ENCODE assay signal across 9 cellular contexts in the genomic region with DNA sequence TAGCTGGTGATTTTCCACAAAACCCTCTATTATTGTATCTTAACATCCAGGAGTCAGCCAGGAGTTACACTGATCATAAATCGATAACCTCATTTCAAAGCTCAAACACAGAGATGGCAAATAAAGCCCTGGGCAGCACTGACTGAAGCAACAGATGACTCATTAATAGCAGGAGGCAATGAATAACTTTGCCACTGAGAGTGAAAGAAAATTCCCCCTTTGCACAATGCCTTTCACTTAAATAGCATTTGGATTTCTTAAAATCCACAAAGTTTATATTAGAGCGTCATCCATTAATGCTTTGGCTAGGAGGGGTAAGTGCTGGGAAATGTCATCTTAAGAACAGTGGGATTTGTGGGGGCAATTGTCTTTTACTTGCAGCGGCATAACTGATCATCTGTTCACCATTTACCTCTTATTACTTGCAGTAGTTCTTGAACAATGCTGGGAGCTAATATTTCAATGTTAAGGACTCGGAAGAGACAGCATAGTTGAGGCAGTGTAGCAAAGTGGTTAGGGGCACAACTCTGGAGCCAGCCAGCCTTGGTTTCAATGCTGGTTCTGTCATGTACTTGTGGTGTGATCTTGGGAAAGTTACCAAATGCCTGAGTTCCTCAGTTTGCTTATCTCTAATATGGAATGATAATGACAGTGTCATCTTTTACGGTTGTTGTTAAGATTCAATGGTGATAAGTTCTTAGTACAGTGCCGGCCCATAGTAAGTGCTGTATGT.
DNase-seq lines count a peak whose midpoint lies in the region; TF ChIP-seq lines count a peak whose summit lies in the region.
"Had no signal": no experiment of that assay in that cellular context is flagged by ENCODE, and none has a peak within 500 bp of the region (broad histone marks: within the 10 kb centered on the region; RNA-seq: fewer than 3 reads in every experiment).

No MANE protein-coding gene starts in this region.

- H3K27me3 ChIP-seq in adipocyte (replicated peaks; ENCODE audit: control insufficient read depth, insufficient read depth, low read length), result no peaks in the 10 kb centered on the region
- no peaks in the 10 kb centered on the region for H3K27me3 ChIP-seq in liver (ENCODE audit: control insufficient read depth in 4 of 4, insufficient read depth in 4 of 4, low read length in 3 of 4)

- peak; percentile 61 to 63 for TF ChIP-seq RAD21 in liver (IDR thresholded peaks at IDR 0.05)

- no peaks in the 10 kb centered on the region for H3K9me3 Mint-ChIP-seq in endothelial cell (ENCODE audit: unreplicated experiment)

- peak; percentile 85 for DNase-seq in AG10803 (ENCODE audit: low read depth)
- peak; percentile 38 for DNase-seq in HFF-Myc (ENCODE audit: extremely low read depth, low read depth)
- peak; percentile 78 for DNase-seq in adipocyte (ENCODE audit: low read depth)
- DNase-seq in endothelial cell (ENCODE audit: low spot score), result no peak
- DNase-seq in DMS 273 (lab: John Stamatoyannopoulos, UW; ENCODE audit: unreplicated experiment), result no peak
- no peak for DNase-seq in ureter (ENCODE audit: low spot score)
- no peak for DNase-seq in NCI-H2029 treated with DMSO at 0.1 percent for 48 hours (lab: John Stamatoyannopoulos, UW)

- H3K36me3 ChIP-seq in adipocyte (ENCODE audit: control insufficient read depth, insufficient read depth, low read length, severe bottlenecking), result no peaks in the 10 kb centered on the region
- no peaks in the 10 kb centered on the region for H3K36me3 ChIP-seq in liver (ENCODE audit: control insufficient read depth in 4 of 4, insufficient read depth in 3 of 4, low read depth in 1 of 4, low read length in 3 of 4)

- H3K4me3 Mint-ChIP-seq in endothelial cell (ENCODE audit: unreplicated experiment), result no peak overlapping the region

- peaks cover 2% of the 10 kb centered on the region for H3K27me3 Mint-ChIP-seq in endothelial cell (ENCODE audit: unreplicated experiment)

- peak overlapping the region; percentile 90 to 96 for H3K27ac ChIP-seq in liver (ENCODE audit: low read depth in 1 of 2, low read length in 2 of 2)
- H3K27ac ChIP-seq: parathyroid adenoma had no signal

- H3K4me3 ChIP-seq in AG10803 (ENCODE audit: low read length) (no peak overlapping the region), HFF-Myc (replicated peaks; ENCODE audit: low read depth, low read length) (no peak overlapping the region), adipocyte (ENCODE audit: low read length) (peak overlapping the region; percentile 36), liver (ENCODE audit: low read depth in 1 of 3, low read length in 3 of 3) (peak overlapping the region; percentile 32 to 66 (median 59))

- H3K36me3 Mint-ChIP-seq in endothelial cell (ENCODE audit: low read depth, unreplicated experiment), result no peaks in the 10 kb centered on the region

- H3K9ac ChIP-seq in adipocyte (ENCODE audit: low read length), result peak overlapping the region; percentile 71
- peak overlapping the region; percentile 73 to 92 for H3K9ac ChIP-seq in liver (ENCODE audit: low read depth in 1 of 2, low read length in 2 of 2)
- H3K9ac ChIP-seq: parathyroid adenoma had no signal

- WGBS in liver, result 33% methylated on average over 6 of the region's 6 CpGs

- H3K4me1 ChIP-seq in adipocyte (ENCODE audit: control insufficient read depth, insufficient read depth, low read length), result peaks cover 81% of the 10 kb centered on the region
- peaks cover 11 to 41% (median 31%) of the 10 kb centered on the region in 4 donors for H3K4me1 ChIP-seq in liver (ENCODE audit: control insufficient read depth in 4 of 4, insufficient read depth in 4 of 4, low read length in 3 of 4)

- no peak overlapping the region for H3K27ac Mint-ChIP-seq in endothelial cell (ENCODE audit: unreplicated experiment)

- no peaks in the 10 kb centered on the region for H3K9me3 ChIP-seq in adipocyte (ENCODE audit: control insufficient read depth, low read length)
- H3K9me3 ChIP-seq in liver (ENCODE audit: control insufficient read depth in 4 of 4, low read length in 3 of 4), result no peaks in the 10 kb centered on the region

- no peaks in the 10 kb centered on the region for H3K4me1 Mint-ChIP-seq in endothelial cell (ENCODE audit: unreplicated experiment)

- TF ChIP-seq CTCF in AG10803 (conservative IDR thresholded peaks at IDR 0.05; ENCODE audit: low read length) (no peak), HFF-Myc (IDR thresholded peaks at IDR 0.05; ENCODE audit: low read depth, low read length, missing control alignments) (no peak), liver (IDR thresholded peaks at IDR 0.05; ENCODE audit: low read depth, low read length, missing input control) (no peak), endothelial cell (IDR thresholded peaks at IDR 0.05; ENCODE audit: unreplicated experiment) (no peak)

TF ChIP-seq in liver, 16 proteins besides CTCF, POLR2A, EP300 and RAD21:
- TF ChIP-seq SP1 (IDR thresholded peaks at IDR 0.05), result peak; percentile 89
- TF ChIP-seq YY1 (IDR thresholded peaks at IDR 0.05), result peak; percentile 64
- TF ChIP-seq RXRA (IDR thresholded peaks at IDR 0.05), result peak; percentile 78 to 88
- peak; percentile 47 for TF ChIP-seq FOXA1 (IDR thresholded peaks at IDR 0.05)
- no peak for TF ChIP-seq GABPA (IDR thresholded peaks at IDR 0.05 in 1 of 2, conservative IDR thresholded peaks at IDR 0.05 in 1 of 2)
- peak; percentile 63 for TF ChIP-seq HNF4G (IDR thresholded peaks at IDR 0.05)
- TF ChIP-seq EGR1 (IDR thresholded peaks at IDR 0.05; ENCODE audit: low read depth in 2 of 2), result peak in 1 of 2 donors; percentile 8
- TF ChIP-seq, protein P1, sequence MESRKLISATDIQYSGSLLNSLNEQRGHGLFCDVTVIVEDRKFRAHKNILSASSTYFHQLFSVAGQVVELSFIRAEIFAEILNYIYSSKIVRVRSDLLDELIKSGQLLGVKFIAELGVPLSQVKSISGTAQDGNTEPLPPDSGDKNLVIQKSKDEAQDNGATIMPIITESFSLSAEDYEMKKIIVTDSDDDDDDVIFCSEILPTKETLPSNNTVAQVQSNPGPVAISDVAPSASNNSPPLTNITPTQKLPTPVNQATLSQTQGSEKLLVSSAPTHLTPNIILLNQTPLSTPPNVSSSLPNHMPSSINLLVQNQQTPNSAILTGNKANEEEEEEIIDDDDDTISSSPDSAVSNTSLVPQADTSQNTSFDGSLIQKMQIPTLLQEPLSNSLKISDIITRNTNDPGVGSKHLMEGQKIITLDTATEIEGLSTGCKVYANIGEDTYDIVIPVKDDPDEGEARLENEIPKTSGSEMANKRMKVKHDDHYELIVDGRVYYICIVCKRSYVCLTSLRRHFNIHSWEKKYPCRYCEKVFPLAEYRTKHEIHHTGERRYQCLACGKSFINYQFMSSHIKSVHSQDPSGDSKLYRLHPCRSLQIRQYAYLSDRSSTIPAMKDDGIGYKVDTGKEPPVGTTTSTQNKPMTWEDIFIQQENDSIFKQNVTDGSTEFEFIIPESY (IDR thresholded peaks at IDR 0.05), result peak; percentile 71
- TF ChIP-seq FOXA2 (IDR thresholded peaks at IDR 0.05), result peak; percentile 74
- peak; percentile 99 for TF ChIP-seq JUND (IDR thresholded peaks at IDR 0.05)
- TF ChIP-seq NR2F2 (IDR thresholded peaks at IDR 0.05), result no peak
- TF ChIP-seq HNF4A (conservative IDR thresholded peaks at IDR 0.05), result peak; percentile 90 to 92
- TF ChIP-seq, protein P2, sequence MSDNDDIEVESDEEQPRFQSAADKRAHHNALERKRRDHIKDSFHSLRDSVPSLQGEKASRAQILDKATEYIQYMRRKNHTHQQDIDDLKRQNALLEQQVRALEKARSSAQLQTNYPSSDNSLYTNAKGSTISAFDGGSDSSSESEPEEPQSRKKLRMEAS (IDR thresholded peaks at IDR 0.05), result peak; percentile 33
- TF ChIP-seq, protein P3, sequence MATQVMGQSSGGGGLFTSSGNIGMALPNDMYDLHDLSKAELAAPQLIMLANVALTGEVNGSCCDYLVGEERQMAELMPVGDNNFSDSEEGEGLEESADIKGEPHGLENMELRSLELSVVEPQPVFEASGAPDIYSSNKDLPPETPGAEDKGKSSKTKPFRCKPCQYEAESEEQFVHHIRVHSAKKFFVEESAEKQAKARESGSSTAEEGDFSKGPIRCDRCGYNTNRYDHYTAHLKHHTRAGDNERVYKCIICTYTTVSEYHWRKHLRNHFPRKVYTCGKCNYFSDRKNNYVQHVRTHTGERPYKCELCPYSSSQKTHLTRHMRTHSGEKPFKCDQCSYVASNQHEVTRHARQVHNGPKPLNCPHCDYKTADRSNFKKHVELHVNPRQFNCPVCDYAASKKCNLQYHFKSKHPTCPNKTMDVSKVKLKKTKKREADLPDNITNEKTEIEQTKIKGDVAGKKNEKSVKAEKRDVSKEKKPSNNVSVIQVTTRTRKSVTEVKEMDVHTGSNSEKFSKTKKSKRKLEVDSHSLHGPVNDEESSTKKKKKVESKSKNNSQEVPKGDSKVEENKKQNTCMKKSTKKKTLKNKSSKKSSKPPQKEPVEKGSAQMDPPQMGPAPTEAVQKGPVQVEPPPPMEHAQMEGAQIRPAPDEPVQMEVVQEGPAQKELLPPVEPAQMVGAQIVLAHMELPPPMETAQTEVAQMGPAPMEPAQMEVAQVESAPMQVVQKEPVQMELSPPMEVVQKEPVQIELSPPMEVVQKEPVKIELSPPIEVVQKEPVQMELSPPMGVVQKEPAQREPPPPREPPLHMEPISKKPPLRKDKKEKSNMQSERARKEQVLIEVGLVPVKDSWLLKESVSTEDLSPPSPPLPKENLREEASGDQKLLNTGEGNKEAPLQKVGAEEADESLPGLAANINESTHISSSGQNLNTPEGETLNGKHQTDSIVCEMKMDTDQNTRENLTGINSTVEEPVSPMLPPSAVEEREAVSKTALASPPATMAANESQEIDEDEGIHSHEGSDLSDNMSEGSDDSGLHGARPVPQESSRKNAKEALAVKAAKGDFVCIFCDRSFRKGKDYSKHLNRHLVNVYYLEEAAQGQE (IDR thresholded peaks at IDR 0.05), result peak; percentile 48
- peak; percentile 67 for TF ChIP-seq TAF1 (conservative IDR thresholded peaks at IDR 0.05)
- peak; percentile 98 for TF ChIP-seq ATF3 (IDR thresholded peaks at IDR 0.05)

Comparison
In these comparisons a context has a peak if more than half of its experiments do, and no peak if none do; other contexts are left out.
1. DNase-seq: peak in AG10803 (single experiment), HFF-Myc (single experiment) and adipocyte (single experiment); none in endothelial cell (single experiment), DMS 273 (single experiment), ureter (single experiment) and NCI-H2029 treated with DMSO at 0.1 percent for 48 hours (single experiment).
2. H3K4me3 ChIP-seq: peak in adipocyte (single experiment) and liver (3 of 3); none in AG10803 (single experiment) and HFF-Myc (single experiment).